8 cellular contexts compared by ENCODE assay signal in genomic region chr19:18831524-18832330, GRCh38. TPM values are rescaled to one million over a fixed set of nuclear protein-coding genes. Genes with fewer than 3 reads are reported as not detected.
DNase-seq lines count a peak whose midpoint lies in the region; ATAC-seq and TF ChIP-seq lines count a peak whose summit lies in the region.

TSS of gene UPF1 (plus strand) at chr19:18831959. CDS start at chr19:18832210, 251 bp downstream.

- peak within 1 kb of the TSS; percentile 92 to 98 for H3K27ac Mint-ChIP-seq in activated naive CD4-positive, alpha-beta T cell treated with anti-CD3 and anti-CD28 coated beads, Interleukin-2, amount 50 U/mL, for 72 hours

- peaks cover 27 to 42% of the 10 kb centered on the region in 2 donors for H3K36me3 Mint-ChIP-seq in activated naive CD4-positive, alpha-beta T cell treated with anti-CD3 and anti-CD28 coated beads, Interleukin-2, amount 50 U/mL, for 72 hours

- H3K36me3 ChIP-seq in GM06990 (ENCODE audit: control insufficient read depth, insufficient read depth, low read length) = peaks cover 3% of the 10 kb centered on the region; the same call in 1 of the 2 replicates
- H3K36me3 ChIP-seq in ovary = no peaks in the 10 kb centered on the region
- peaks cover 14% of the 10 kb centered on the region for H3K36me3 ChIP-seq in thymus (ENCODE audit: control insufficient read depth, insufficient read depth)

- ATAC-seq in HG02571 (IDR thresholded peaks at IDR 0.05; ENCODE audit: unreplicated experiment) = peak; percentile 62
- ATAC-seq in activated naive CD4-positive, alpha-beta T cell treated with anti-CD3 and anti-CD28 coated beads, Interleukin-2, amount 50 U/mL, for 72 hours = peak; percentile 87 to 90

- H3K27ac ChIP-seq in ovary (peak within 1 kb of the TSS; percentile 64 to 75), thymus (ENCODE audit: low read depth) (peak within 1 kb of the TSS; percentile 90)

- TF ChIP-seq CTCF in GM06990 (IDR thresholded peaks at IDR 0.05; ENCODE audit: insufficient read depth, low read length, poor library complexity, severe bottlenecking) = no peak
- TF ChIP-seq CTCF in ovary (IDR thresholded peaks at IDR 0.05) = peak in 1 of 3 donors; percentile 58

- DNase-seq in GM06990 (ENCODE audit: extremely low read depth, insufficient read length) = peak; percentile 99
- DNase-seq in NCI-H1092 (lab: John Stamatoyannopoulos, UW) = peak; percentile 93
- DNase-seq in SKM-1 (lab: John Stamatoyannopoulos, UW; ENCODE audit: unreplicated experiment) = peak; percentile 56
- DNase-seq in activated naive CD4-positive, alpha-beta T cell treated with anti-CD3 and anti-CD28 coated beads, Interleukin-2, amount 50 U/mL, for 72 hours (ENCODE audit: low spot score in 2 of 2) = peak; percentile 97
- peak; percentile 80 to 97 (median 94) for DNase-seq in head of caudate nucleus
- DNase-seq in ovary = peak; percentile 90 to 96 (median 95)

- H3K9me3 ChIP-seq in ovary (peaks cover 0 to 5% of the 10 kb centered on the region in 2 donors), thymus (ENCODE audit: control insufficient read depth) (peaks cover 1% of the 10 kb centered on the region)

- H3K4me3 ChIP-seq in GM06990 (replicated peaks; ENCODE audit: low read depth, low read length) (peak within 1 kb of the TSS; percentile 81), ovary (peak within 1 kb of the TSS; percentile 78), thymus (ENCODE audit: low read length) (peak within 1 kb of the TSS; percentile 57)

- intact Hi-C loops in head of caudate nucleus (cut with DNase I) = loop anchor here (10.0 kb wide), 1 partner anchor 157 kb away; no protein-coding TSS in a partner anchor
- intact Hi-C loops in ovary (cut with DNase I) = no loop called here

- no peak for TF ChIP-seq EP300 in ovary (IDR thresholded peaks at IDR 0.05)

- 0 to 1% (median 1%) methylated on average over 24 to 97 of the region's 98 CpGs for WGBS in ovary, 3 donors
- WGBS in thymus = under 1% methylated on average over 98 of the region's 98 CpGs

- TF ChIP-seq POLR2A in ovary (IDR thresholded peaks at IDR 0.05) = peak; percentile 84

- H3K4me1 ChIP-seq in ovary (ENCODE audit: insufficient read depth) (peaks cover 15% of the 10 kb centered on the region), thymus (ENCODE audit: control insufficient read depth, insufficient read depth, low read length) (peaks cover 11% of the 10 kb centered on the region)

- H3K27me3 ChIP-seq in GM06990 (replicated peaks; ENCODE audit: control insufficient read depth, insufficient read depth, low read length) = no peaks in the 10 kb centered on the region
- no peaks in the 10 kb centered on the region for H3K27me3 ChIP-seq in ovary
- no peaks in the 10 kb centered on the region for H3K27me3 ChIP-seq in thymus (ENCODE audit: control insufficient read depth, insufficient read depth)

- H3K9me3 Mint-ChIP-seq in activated naive CD4-positive, alpha-beta T cell treated with anti-CD3 and anti-CD28 coated beads, Interleukin-2, amount 50 U/mL, for 72 hours = no peaks in the 10 kb centered on the region

RNA-seq across cellular contexts. Expression of gene UPF1, which starts in this region (rescaled TPM):
- 100 to 1,000 TPM in 1 of 2 donors, 10 to 100 TPM in 1; 81.6 to 109 TPM for total RNA-seq in activated naive CD4-positive, alpha-beta T cell treated with anti-CD3 and anti-CD28 coated beads, Interleukin-2, amount 50 U/mL, for 72 hours
- total RNA-seq in ovary = 10 to 100 TPM; 38.0 to 89.0 (median 62.0) TPM
- polyA plus RNA-seq in ovary = 10 to 100 TPM; 35.4 to 37.1 TPM
- 61.0 TPM for polyA plus RNA-seq in thymus

Comparison
In these comparisons a context has a peak if more than half of its experiments do, and no peak if none do; other contexts are left out.
1. Peak in every context shown above with its lines: DNase-seq, ATAC-seq, H3K4me3 ChIP-seq and H3K27ac ChIP-seq.